In genomic region chr7:22765609-22766008, GRCh38 we compare ENCODE assay signal across 1 cellular context.
TF ChIP-seq lines count a peak whose summit lies in the region.

No MANE protein-coding gene starts in this region.

TF ChIP-seq in K562, 482 proteins besides CTCF, POLR2A, EP300 and RAD21 (continued from another document):
- TF ChIP-seq, protein P1, sequence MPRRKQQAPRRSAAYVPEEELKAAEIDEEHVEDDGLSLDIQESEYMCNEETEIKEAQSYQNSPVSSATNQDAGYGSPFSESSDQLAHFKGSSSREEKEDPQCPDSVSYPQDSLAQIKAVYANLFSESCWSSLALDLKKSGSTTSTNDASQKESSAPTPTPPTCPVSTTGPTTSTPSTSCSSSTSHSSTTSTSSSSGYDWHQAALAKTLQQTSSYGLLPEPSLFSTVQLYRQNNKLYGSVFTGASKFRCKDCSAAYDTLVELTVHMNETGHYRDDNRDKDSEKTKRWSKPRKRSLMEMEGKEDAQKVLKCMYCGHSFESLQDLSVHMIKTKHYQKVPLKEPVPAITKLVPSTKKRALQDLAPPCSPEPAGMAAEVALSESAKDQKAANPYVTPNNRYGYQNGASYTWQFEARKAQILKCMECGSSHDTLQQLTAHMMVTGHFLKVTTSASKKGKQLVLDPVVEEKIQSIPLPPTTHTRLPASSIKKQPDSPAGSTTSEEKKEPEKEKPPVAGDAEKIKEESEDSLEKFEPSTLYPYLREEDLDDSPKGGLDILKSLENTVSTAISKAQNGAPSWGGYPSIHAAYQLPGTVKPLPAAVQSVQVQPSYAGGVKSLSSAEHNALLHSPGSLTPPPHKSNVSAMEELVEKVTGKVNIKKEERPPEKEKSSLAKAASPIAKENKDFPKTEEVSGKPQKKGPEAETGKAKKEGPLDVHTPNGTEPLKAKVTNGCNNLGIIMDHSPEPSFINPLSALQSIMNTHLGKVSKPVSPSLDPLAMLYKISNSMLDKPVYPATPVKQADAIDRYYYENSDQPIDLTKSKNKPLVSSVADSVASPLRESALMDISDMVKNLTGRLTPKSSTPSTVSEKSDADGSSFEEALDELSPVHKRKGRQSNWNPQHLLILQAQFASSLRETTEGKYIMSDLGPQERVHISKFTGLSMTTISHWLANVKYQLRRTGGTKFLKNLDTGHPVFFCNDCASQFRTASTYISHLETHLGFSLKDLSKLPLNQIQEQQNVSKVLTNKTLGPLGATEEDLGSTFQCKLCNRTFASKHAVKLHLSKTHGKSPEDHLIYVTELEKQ (CRISPR knock-in tag; IDR thresholded peaks at IDR 0.05): no peak
- no peak for TF ChIP-seq ZBTB2 (IDR thresholded peaks at IDR 0.05)
- TF ChIP-seq, protein P2, sequence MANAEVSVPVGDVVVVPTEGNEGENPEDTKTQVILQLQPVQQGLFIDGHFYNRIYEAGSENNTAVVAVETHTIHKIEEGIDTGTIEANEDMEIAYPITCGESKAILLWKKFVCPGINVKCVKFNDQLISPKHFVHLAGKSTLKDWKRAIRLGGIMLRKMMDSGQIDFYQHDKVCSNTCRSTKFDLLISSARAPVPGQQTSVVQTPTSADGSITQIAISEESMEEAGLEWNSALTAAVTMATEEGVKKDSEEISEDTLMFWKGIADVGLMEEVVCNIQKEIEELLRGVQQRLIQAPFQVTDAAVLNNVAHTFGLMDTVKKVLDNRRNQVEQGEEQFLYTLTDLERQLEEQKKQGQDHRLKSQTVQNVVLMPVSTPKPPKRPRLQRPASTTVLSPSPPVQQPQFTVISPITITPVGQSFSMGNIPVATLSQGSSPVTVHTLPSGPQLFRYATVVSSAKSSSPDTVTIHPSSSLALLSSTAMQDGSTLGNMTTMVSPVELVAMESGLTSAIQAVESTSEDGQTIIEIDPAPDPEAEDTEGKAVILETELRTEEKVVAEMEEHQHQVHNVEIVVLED (CRISPR knock-in tag; IDR thresholded peaks at IDR 0.05): no peak
- TF ChIP-seq THRB (CRISPR knock-in tag; conservative IDR thresholded peaks at IDR 0.05): no peak
- TF ChIP-seq RFX5 (IDR thresholded peaks at IDR 0.05; ENCODE audit: low read depth, low read length): no peak
- no peak for TF ChIP-seq GATA2 (CRISPR knock-in tag; IDR thresholded peaks at IDR 0.05)
- TF ChIP-seq ZFP30 (CRISPR knock-in tag; IDR thresholded peaks at IDR 0.05; ENCODE audit: borderline replicate concordance): no peak
- TF ChIP-seq ID3 (CRISPR knock-in tag; IDR thresholded peaks at IDR 0.05): no peak
- TF ChIP-seq ID3 (tag; IDR thresholded peaks at IDR 0.05): no peak
- TF ChIP-seq, protein P3, sequence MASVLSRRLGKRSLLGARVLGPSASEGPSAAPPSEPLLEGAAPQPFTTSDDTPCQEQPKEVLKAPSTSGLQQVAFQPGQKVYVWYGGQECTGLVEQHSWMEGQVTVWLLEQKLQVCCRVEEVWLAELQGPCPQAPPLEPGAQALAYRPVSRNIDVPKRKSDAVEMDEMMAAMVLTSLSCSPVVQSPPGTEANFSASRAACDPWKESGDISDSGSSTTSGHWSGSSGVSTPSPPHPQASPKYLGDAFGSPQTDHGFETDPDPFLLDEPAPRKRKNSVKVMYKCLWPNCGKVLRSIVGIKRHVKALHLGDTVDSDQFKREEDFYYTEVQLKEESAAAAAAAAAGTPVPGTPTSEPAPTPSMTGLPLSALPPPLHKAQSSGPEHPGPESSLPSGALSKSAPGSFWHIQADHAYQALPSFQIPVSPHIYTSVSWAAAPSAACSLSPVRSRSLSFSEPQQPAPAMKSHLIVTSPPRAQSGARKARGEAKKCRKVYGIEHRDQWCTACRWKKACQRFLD (CRISPR knock-in tag; IDR thresholded peaks at IDR 0.05): no peak
